Comparison of ENCODE assay signal across 1 cellular context in the genomic region with DNA sequence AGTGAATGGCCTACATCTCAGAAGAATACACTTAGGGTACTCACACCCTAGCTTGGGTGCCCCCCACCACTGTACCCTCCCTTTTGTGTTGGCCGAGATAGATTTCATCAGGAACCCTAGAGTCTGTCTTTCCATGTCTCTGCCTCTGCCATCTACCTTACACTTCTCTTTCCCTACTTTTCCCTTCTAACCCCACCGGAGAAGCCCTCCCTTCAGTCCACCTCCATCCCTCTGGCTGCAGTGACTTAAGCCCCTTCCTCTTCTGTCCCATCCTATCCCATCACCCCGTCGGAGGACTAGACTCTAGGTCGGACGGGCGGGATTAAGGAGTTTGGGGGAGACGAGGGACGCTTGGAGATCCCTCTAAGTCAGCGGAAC.
TF ChIP-seq lines count a peak whose summit lies in the region.

No MANE protein-coding gene starts in this region.

TF ChIP-seq in GM12878, 131 proteins besides CTCF, POLR2A, EP300 and RAD21:
- TF ChIP-seq YBX1 (IDR thresholded peaks at IDR 0.05) (no peak), IKZF2 (IDR thresholded peaks at IDR 0.05) (peak in 1 of 2 experiments; percentile 33; a peak in 1 of 4 replicates), HDGF (IDR thresholded peaks at IDR 0.05) (peak; percentile 48; the same call in 1 of the 2 replicates), MLLT1 (IDR thresholded peaks at IDR 0.05) (0 out of 2 replicates have a peak, but pooled peaks have one; percentile 19), SP1 (IDR thresholded peaks at IDR 0.05; ENCODE audit: low read depth, low read length) (peak; percentile 6), ZNF24 (IDR thresholded peaks at IDR 0.05) (no peak)
